ENCODE assay signal across 24 cellular contexts in the genomic region with DNA sequence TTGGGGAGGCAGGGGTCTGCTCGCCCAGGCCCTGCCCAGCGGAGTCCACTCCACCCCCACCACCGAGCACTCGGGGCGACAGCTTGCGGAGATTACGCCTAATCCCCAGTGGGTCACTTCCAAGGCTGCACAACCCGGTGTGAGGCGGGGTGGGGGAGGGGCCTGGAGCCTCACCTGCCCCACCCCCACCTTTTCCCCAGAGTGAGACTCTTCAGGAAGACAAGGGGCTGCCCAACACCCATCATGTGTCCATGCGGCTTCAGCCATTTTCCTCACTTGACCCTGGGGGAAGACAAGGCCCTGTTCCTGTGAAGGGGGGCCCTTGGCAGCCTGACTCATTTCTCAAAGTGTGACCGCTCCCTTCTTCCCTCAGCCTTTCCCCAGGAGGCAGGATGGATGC. TPM values are rescaled to one million over a fixed set of nuclear protein-coding genes. Genes with fewer than 3 reads are reported as not detected.
DNase-seq lines count a peak whose midpoint lies in the region; ATAC-seq, FAIRE-seq and TF ChIP-seq lines count a peak whose summit lies in the region.
"Had no signal": no experiment of that assay in that cellular context is flagged by ENCODE, and none has a peak within 500 bp of the region (broad histone marks: within the 10 kb centered on the region; RNA-seq: fewer than 3 reads in every experiment).

No MANE protein-coding gene starts in this region.

- H4K20me1 ChIP-seq in K562 (replicated peaks; ENCODE audit: control insufficient read depth, insufficient read depth, low read length) (no peaks in the 10 kb centered on the region), MM.1S (ENCODE audit: insufficient read depth, low read length) (no peaks in the 10 kb centered on the region)

- H2BK12ac ChIP-seq in mesenchymal stem cell (ENCODE audit: low read length in 2 of 2), result no peak overlapping the region

- no peak for TF ChIP-seq CTCF in K562 (IDR thresholded peaks at IDR 0.05 in 2 of 3, conservative IDR thresholded peaks at IDR 0.05 in 1 of 3; ENCODE audit: insufficient read depth in 2 of 3, low read depth in 1 of 3, low read length in 3 of 3)
- TF ChIP-seq CTCF in MM.1S (IDR thresholded peaks at IDR 0.05; ENCODE audit: low read length), result no peak

- WGBS in K562 (ENCODE audit: insufficient coverage, low coverage, missing lambda C conversion rate), result 28% methylated on average over 8 of the region's 11 CpGs
- WGBS in mesenchymal stem cell, result 55% methylated on average over 10 of the region's 11 CpGs

- H2BK120ac ChIP-seq in mesenchymal stem cell (ENCODE audit: low read depth, low read length), result no peak overlapping the region

- CTCF ChIA-PET in K562 (lab: Yijun Ruan, JAX; ENCODE audit: low intra/inter-chr PET ratio), result no interaction called here

- peak overlapping the region; percentile 8 for H2BK5ac ChIP-seq in mesenchymal stem cell (ENCODE audit: low read depth, low read length, poor library complexity, severe bottlenecking)

- no peak overlapping the region for H3K4ac ChIP-seq in mesenchymal stem cell (ENCODE audit: low read depth in 1 of 2, low read length in 2 of 2)

- H3K79me2 ChIP-seq in K562 (ENCODE audit: control insufficient read depth, insufficient read depth, low read length), result no peaks in the 10 kb centered on the region
- H3K79me2 ChIP-seq in MM.1S (ENCODE audit: low read length), result no peaks in the 10 kb centered on the region

- H2BK15ac ChIP-seq in mesenchymal stem cell (ENCODE audit: low read depth, poor library complexity, severe bottlenecking), result no peak overlapping the region

- DNase-seq in AG20443 (ENCODE audit: low spot score) (peak; percentile 42), H7 (peak; percentile 89), K562 (ENCODE audit: extremely low read depth in 1 of 4, low spot score in 3 of 4) (peak in 3 of 4 experiments; percentile 27 to 49 (median 48)), mesenchymal stem cell (no peak), MM.1S (no peak)
- DNase-seq in activated CD4-positive, alpha-beta T cell treated with anti-CD3 and anti-CD28 coated beads for 48 hours, result no peak
- DNase-seq: activated CD4-positive, alpha-beta memory T cell treated with anti-CD3 and anti-CD28 coated beads for 36 hours; activated naive CD4-positive, alpha-beta T cell; activated T-cell treated with anti-CD3 and anti-CD28 coated beads for 4 hours; amygdala; mammary epithelial cell; naive B cell; NCI-H1417 treated with DMSO at 0.1 percent for 48 hours; NCI-H2171 treated with DMSO at 0.1 percent for 48 hours; NCI-H748 treated with DMSO at 0.1 percent for 48 hours; ovary; PC-9; SJCRH30 had no signal

- H3K9ac ChIP-seq in K562 (ENCODE audit: insufficient read depth in 1 of 2, low read depth in 2 of 2, low read length in 2 of 2) (peak overlapping the region in 1 of 2 experiments; percentile 78; a peak in 2 of 4 replicates), mesenchymal stem cell (ENCODE audit: low read length) (no peak overlapping the region), MM.1S (ENCODE audit: low read length) (no peak overlapping the region)

- H3K4me1 ChIP-seq in K562 (replicated peaks in 1 of 2; ENCODE audit: control insufficient read depth in 2 of 2, insufficient read depth in 2 of 2, low read length in 2 of 2) (peaks cover 18 to 36% of the 10 kb centered on the region in 2 experiments; a peak in 4 of 5 replicates), mesenchymal stem cell (ENCODE audit: control insufficient read depth, insufficient read depth, low read depth, low read length) (peaks cover 60% of the 10 kb centered on the region), MM.1S (ENCODE audit: low read length) (0 out of 2 replicates have a peak, but pooled peaks cover 3% of the 10 kb centered on the region)

- peak; percentile 34; the same call in 2 of the 3 replicates for ATAC-seq in K562
- no peak for ATAC-seq in HG03108 (IDR thresholded peaks at IDR 0.05; ENCODE audit: unreplicated experiment)
- no peak for ATAC-seq in HG03469 (IDR thresholded peaks at IDR 0.05; ENCODE audit: unreplicated experiment)
- ATAC-seq: GM12878 had no signal

- no peak overlapping the region for H3K18ac ChIP-seq in mesenchymal stem cell (ENCODE audit: low read depth in 1 of 2, low read length in 2 of 2)

- FAIRE-seq in K562 (lab: Jason Lieb, UNC), result no peak
- FAIRE-seq: GM12878 had no signal

- peak overlapping the region; percentile 73 for H2AK5ac ChIP-seq in mesenchymal stem cell (ENCODE audit: low read length, severe bottlenecking)

- no peak for TF ChIP-seq RAD21 in K562 (CRISPR knock-in tag; conservative IDR thresholded peaks at IDR 0.05 in 1 of 2, IDR thresholded peaks at IDR 0.05 in 1 of 2)

- no peak overlapping the region for H3K23ac ChIP-seq in mesenchymal stem cell (ENCODE audit: low read length in 2 of 2)

- H3K4me2 ChIP-seq in K562 (ENCODE audit: insufficient read depth, low read length) (no peak overlapping the region), mesenchymal stem cell (ENCODE audit: low read length, poor library complexity, severe bottlenecking) (no peak overlapping the region), MM.1S (ENCODE audit: low read depth, low read length) (no peak overlapping the region)
- H3K4me2 ChIP-seq: hepatocyte, PC-9 had no signal

- intact Hi-C loops in K562 (cut with micrococcal nuclease), result no loop called here

- H3K4me3 ChIP-seq in H7 (ENCODE audit: insufficient read depth, low read depth, low read length) (no peak overlapping the region), K562 (no peak overlapping the region), mesenchymal stem cell (ENCODE audit: insufficient read depth in 1 of 2, low read depth in 1 of 2, low read length in 2 of 2) (no peak overlapping the region), MM.1S (ENCODE audit: low read length) (no peak overlapping the region)
- H3K4me3 ChIP-seq: cardiac muscle cell, GM12878, hepatocyte, ovary, PC-9, SJCRH30 had no signal

- no peak overlapping the region for H2AFZ ChIP-seq in K562 (ENCODE audit: low read depth, low read length)
- no peak overlapping the region for H2AFZ ChIP-seq in mesenchymal stem cell (ENCODE audit: low read depth, low read length)
- no peak overlapping the region for H2AFZ ChIP-seq in MM.1S (ENCODE audit: low read length)
- H2AFZ ChIP-seq: hepatocyte, PC-9 had no signal

- POLR2A ChIA-PET in K562 (lab: Yijun Ruan, JAX), result interaction anchor here (1.3 kb wide), 1 partner anchor 9 kb away, joined by 3 read pairs; no protein-coding TSS in a partner anchor

- H4K91ac ChIP-seq in mesenchymal stem cell (ENCODE audit: low read length), result no peak overlapping the region

- H3K27me3 ChIP-seq in H7 (ENCODE audit: control insufficient read depth, insufficient read depth, low read length) (no peaks in the 10 kb centered on the region), K562 (ENCODE audit: control insufficient read depth in 2 of 2, insufficient read depth in 2 of 2, low read length in 2 of 2) (no peaks in the 10 kb centered on the region), mesenchymal stem cell (ENCODE audit: control insufficient read depth in 1 of 2, insufficient read depth in 1 of 2, low read length in 2 of 2) (no peaks in the 10 kb centered on the region), MM.1S (replicated peaks; ENCODE audit: insufficient read depth, low read length) (peaks cover 6% of the 10 kb centered on the region; the same call in 1 of the 2 replicates)
- H3K27me3 ChIP-seq: cardiac muscle cell, hepatocyte, ovary, SJCRH30 had no signal

- no peaks in the 10 kb centered on the region for H3K9me2 ChIP-seq in MM.1S (replicated peaks; ENCODE audit: insufficient read depth, low read length)

- no TSS peak for BruUV-seq in K562 (replicated peaks; lab: Mats Ljungman, UMichigan)

- H3K9me3 ChIP-seq in K562 (replicated peaks; ENCODE audit: control insufficient read depth, insufficient read depth, low read depth, low read length) (no peaks in the 10 kb centered on the region), mesenchymal stem cell (ENCODE audit: control insufficient read depth, low read length) (no peaks in the 10 kb centered on the region), MM.1S (replicated peaks; ENCODE audit: insufficient read depth, low read length) (no peaks in the 10 kb centered on the region)
- H3K9me3 ChIP-seq: ovary, SJCRH30 had no signal

- no peaks in the 10 kb centered on the region for H3K9me1 ChIP-seq in K562 (ENCODE audit: control insufficient read depth, insufficient read depth, low read length)

- H4K8ac ChIP-seq in mesenchymal stem cell (ENCODE audit: low read length), result no peak overlapping the region

- H3F3A ChIP-seq in MM.1S (ENCODE audit: insufficient read depth, low read length), result no peaks in the 10 kb centered on the region

- in situ Hi-C loops in K562 (cut with MboI), result no loop called here

- no peaks in the 10 kb centered on the region for H3K36me3 ChIP-seq in H7 (replicated peaks; ENCODE audit: control insufficient read depth, insufficient read depth, low read length)
- H3K36me3 ChIP-seq in K562 (ENCODE audit: control insufficient read depth, insufficient read depth, low read length), result no peaks in the 10 kb centered on the region
- H3K36me3 ChIP-seq in mesenchymal stem cell (ENCODE audit: control insufficient read depth in 1 of 2, insufficient read depth in 2 of 2, low read depth in 1 of 2, low read length in 2 of 2), result peaks cover 0 to 13% of the 10 kb centered on the region in 2 experiments
- no peaks in the 10 kb centered on the region for H3K36me3 ChIP-seq in MM.1S (replicated peaks; ENCODE audit: insufficient read depth, low read length)
- H3K36me3 ChIP-seq: cardiac muscle cell, ovary, SJCRH30 had no signal

- peaks cover 15% of the 10 kb centered on the region for H3K79me1 ChIP-seq in mesenchymal stem cell (replicated peaks; ENCODE audit: low read length, poor library complexity, severe bottlenecking)

- H3K27ac ChIP-seq in K562 (ENCODE audit: extremely low read depth, low read depth, low read length) (no peak overlapping the region), mesenchymal stem cell (ENCODE audit: low read length, poor library complexity, severe bottlenecking) (no peak overlapping the region), MM.1S (ENCODE audit: low read length) (no peak overlapping the region)
- H3K27ac ChIP-seq: cardiac muscle cell, hepatocyte, PC-9, SJCRH30, VCaP had no signal

- no peak for TF ChIP-seq POLR2A in K562 (conservative IDR thresholded peaks at IDR 0.05)

- H3K14ac ChIP-seq in mesenchymal stem cell (ENCODE audit: low read length in 2 of 2), result no peak overlapping the region

- no peak for TF ChIP-seq EP300 in K562 (IDR thresholded peaks at IDR 0.05; ENCODE audit: low read length)

RNA-seq across cellular contexts. Expression of gene SYNGR1, which starts 12.5 kb away (rescaled TPM):
- total RNA-seq in H7 (2014; rRNA removed; shearing (Covaris generic)), result 24.4 and 37.9 TPM in 2 replicates
- 9.8 and 30.7 TPM in 2 replicates for total RNA-seq in K562 (2011; cell fraction: chromatin; rRNA removed; ENCODE audit: low replicate concordance)
- total RNA-seq in K562 (2011; cell fraction: nucleolus; rRNA removed), result 20.4 and 25.8 TPM in 2 replicates
- total RNA-seq in K562 (2011; cell fraction: nucleoplasm; rRNA removed), result 17.7 and 21.5 TPM in 2 replicates
- total RNA-seq in K562 (2014; rRNA removed), result 3.6 and 6.9 TPM in 2 replicates
- total RNA-seq in K562 (2014; rRNA removed; fragmentation: Illumina TruSeq; extraction: Trizol), result 1.4 and 2.1 TPM in 2 replicates
- total RNA-seq in K562 (2015; rRNA removed; fragmentation: Illumina TruSeq; extraction: Trizol), result 3.2 and 3.3 TPM in 2 replicates
- total RNA-seq in K562 (2021), result 12.5 and 13.6 TPM in 2 replicates
- 10.6 and 16.2 TPM in 2 replicates for polyA plus RNA-seq in K562 (2011; rRNA removed)
- polyA plus RNA-seq in K562 (2011; cell fraction: cytosol; rRNA removed), result 20.6 and 62.9 TPM in 2 replicates
- polyA plus RNA-seq in K562 (2011; cell fraction: nucleus; rRNA removed), result 38.1 and 50.4 TPM in 2 replicates
- polyA plus RNA-seq in K562 (2012), result 11.2 and 11.6 TPM in 2 replicates
- polyA plus RNA-seq in K562 (2014; fragmentation: Illumina TruSeq; extraction: Trizol), result 5.5 and 10.0 TPM in 2 replicates
- polyA plus RNA-seq in K562 (2014; fragmentation: Nextera tagmentation; extraction: Ambion mirVana), result 1 to 10 TPM; 1.8 to 2.3 TPM
- 13.7 and 15.9 TPM in 2 replicates for polyA plus RNA-seq in K562 (2014; rRNA removed)
- polyA minus RNA-seq in K562 (2011; rRNA and poly(A)+ RNA removed), result 3.3 and 3.6 TPM in 2 replicates
- 10.2 and 12.4 TPM in 2 replicates for polyA minus RNA-seq in K562 (2011; cell fraction: cytosol; rRNA and poly(A)+ RNA removed)
- polyA minus RNA-seq in K562 (2011; cell fraction: nucleus; rRNA and poly(A)+ RNA removed), result 10.4 and 13.6 TPM in 2 replicates
- polyA plus RNA-seq in mesenchymal stem cell (2013, experiment 1 of 2), result 22.3 TPM
- 22.9 TPM for polyA plus RNA-seq in mesenchymal stem cell (2013, experiment 2 of 2)
- total RNA-seq: activated CD4-positive, alpha-beta memory T cell treated with anti-CD3 and anti-CD28 coated beads for 36 hours had no signal

RNA-seq across cellular contexts. Expression of gene TAB1, which starts 37.3 kb away (rescaled TPM):
- 27.1 and 33.4 TPM in 2 replicates for total RNA-seq in H7 (2014; rRNA removed; shearing (Covaris generic))
- 16.6 and 38.2 TPM in 2 replicates for total RNA-seq in K562 (2011; cell fraction: chromatin; rRNA removed; ENCODE audit: low replicate concordance)
- total RNA-seq in K562 (2011; cell fraction: nucleolus; rRNA removed), result 29.9 and 30.0 TPM in 2 replicates
- total RNA-seq in K562 (2011; cell fraction: nucleoplasm; rRNA removed), result 13.2 and 22.5 TPM in 2 replicates
- total RNA-seq in K562 (2014; rRNA removed), result 9.5 and 14.7 TPM in 2 replicates
- 4.1 and 4.9 TPM in 2 replicates for total RNA-seq in K562 (2014; rRNA removed; fragmentation: Illumina TruSeq; extraction: Trizol)
- total RNA-seq in K562 (2015; rRNA removed; fragmentation: Illumina TruSeq; extraction: Trizol), result 10.3 and 10.4 TPM in 2 replicates
- 20.1 and 20.9 TPM in 2 replicates for total RNA-seq in K562 (2021)
- 12.3 and 19.2 TPM in 2 replicates for polyA plus RNA-seq in K562 (2011; rRNA removed)
- polyA plus RNA-seq in K562 (2011; cell fraction: cytosol; rRNA removed), result 15.0 and 31.8 TPM in 2 replicates
- polyA plus RNA-seq in K562 (2011; cell fraction: nucleus; rRNA removed), result 20.2 and 31.0 TPM in 2 replicates
- polyA plus RNA-seq in K562 (2012), result 15.4 and 16.4 TPM in 2 replicates
- 11.5 and 15.2 TPM in 2 replicates for polyA plus RNA-seq in K562 (2014; fragmentation: Illumina TruSeq; extraction: Trizol)
- polyA plus RNA-seq in K562 (2014; fragmentation: Nextera tagmentation; extraction: Ambion mirVana), result 1 to 10 TPM in 1 of 2 experiments, under 1 TPM in 1; 0.36 to 1.1 TPM
- polyA plus RNA-seq in K562 (2014; rRNA removed), result 15.7 and 17.0 TPM in 2 replicates
- polyA minus RNA-seq in K562 (2011; rRNA and poly(A)+ RNA removed), result 13.1 and 18.2 TPM in 2 replicates
- polyA minus RNA-seq in K562 (2011; cell fraction: cytosol; rRNA and poly(A)+ RNA removed), result 12.9 and 17.9 TPM in 2 replicates
- polyA minus RNA-seq in K562 (2011; cell fraction: nucleus; rRNA and poly(A)+ RNA removed), result 11.8 and 18.1 TPM in 2 replicates
- 10.8 TPM for polyA plus RNA-seq in mesenchymal stem cell (2013, experiment 1 of 2)
- polyA plus RNA-seq in mesenchymal stem cell (2013, experiment 2 of 2), result 11.1 TPM

RNA-seq across cellular contexts. Expression of gene RPL3, which starts 42.8 kb away (rescaled TPM):
- total RNA-seq in H7 (2014; rRNA removed; shearing (Covaris generic)), result 3,029 and 3,176 TPM in 2 replicates
- 772 and 1,506 TPM in 2 replicates for total RNA-seq in K562 (2011; cell fraction: chromatin; rRNA removed; ENCODE audit: low replicate concordance)
- 1,570 and 1,591 TPM in 2 replicates for total RNA-seq in K562 (2011; cell fraction: nucleolus; rRNA removed)
- total RNA-seq in K562 (2011; cell fraction: nucleoplasm; rRNA removed), result 1,390 and 1,690 TPM in 2 replicates
- total RNA-seq in K562 (2014; rRNA removed) (2,245 and 2,417 TPM in 2 replicates), K562 (2014; rRNA removed; fragmentation: Illumina TruSeq; extraction: Trizol) (1,384 and 1,624 TPM in 2 replicates), K562 (2015; rRNA removed; fragmentation: Illumina TruSeq; extraction: Trizol) (1,989 and 2,037 TPM in 2 replicates), K562 (2021) (1,960 and 1,995 TPM in 2 replicates)
- polyA plus RNA-seq in K562 (2011; rRNA removed) (3,220 and 3,989 TPM in 2 replicates), K562 (2014; fragmentation: Illumina TruSeq; extraction: Trizol) (2,565 and 2,747 TPM in 2 replicates), K562 (2014; fragmentation: Nextera tagmentation; extraction: Ambion mirVana) (1,000 to 10,000 TPM; 3,338 to 4,066 TPM), K562 (2014; rRNA removed) (2,749 and 3,057 TPM in 2 replicates)
- 4,199 and 5,450 TPM in 2 replicates for polyA plus RNA-seq in K562 (2011; cell fraction: cytosol; rRNA removed)
- polyA plus RNA-seq in K562 (2011; cell fraction: nucleus; rRNA removed), result 2,091 and 2,598 TPM in 2 replicates
- 3,035 and 4,256 TPM in 2 replicates for polyA plus RNA-seq in K562 (2012)
- polyA minus RNA-seq in K562 (2011; rRNA and poly(A)+ RNA removed), result 1,664 and 1,688 TPM in 2 replicates
- polyA minus RNA-seq in K562 (2011; cell fraction: cytosol; rRNA and poly(A)+ RNA removed), result 1,079 and 1,282 TPM in 2 replicates
- 554 and 1,072 TPM in 2 replicates for polyA minus RNA-seq in K562 (2011; cell fraction: nucleus; rRNA and poly(A)+ RNA removed)
- 1,826 TPM for polyA plus RNA-seq in mesenchymal stem cell (2013, experiment 1 of 2)
- polyA plus RNA-seq in mesenchymal stem cell (2013, experiment 2 of 2), result 1,787 TPM

Comparison
In these comparisons a context has a peak if more than half of its experiments do, and no peak if none do; other contexts are left out.
1. DNase-seq: peak in AG20443 (single experiment), H7 (single experiment) and K562 (3 of 4); none in mesenchymal stem cell (single experiment), MM.1S (single experiment) and activated CD4-positive, alpha-beta T cell treated with anti-CD3 and anti-CD28 coated beads for 48 hours (single experiment).